29 cellular contexts compared by ENCODE assay signal in the genomic region with DNA sequence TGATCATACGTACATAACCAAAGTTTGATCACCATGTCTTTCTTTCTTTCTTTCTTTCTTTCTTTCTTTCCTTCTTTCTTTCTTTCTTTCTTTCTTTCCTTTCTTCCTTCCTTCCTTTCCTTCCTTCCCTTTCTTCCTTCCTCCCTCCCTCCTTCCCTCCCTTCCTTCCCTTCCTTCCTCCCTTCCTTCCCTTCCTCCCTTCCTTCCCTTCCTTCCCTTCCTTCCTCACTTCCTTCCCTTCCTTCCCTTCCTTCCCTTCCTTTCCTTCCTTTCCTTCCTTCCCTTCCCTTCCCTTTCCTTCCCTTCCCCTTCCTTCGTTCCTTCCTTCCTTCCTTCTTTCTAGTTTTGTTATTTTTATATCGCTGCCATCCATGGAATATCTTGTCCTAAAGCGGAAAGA.
"Had no signal": no experiment of that assay in that cellular context is flagged by ENCODE, and none has a peak within 500 bp of the region (broad histone marks: within the 10 kb centered on the region; RNA-seq: fewer than 3 reads in every experiment).

No MANE protein-coding gene starts in this region.

- H3K27ac Mint-ChIP-seq: dendritic cell treated with granulocyte-macrophage colony-stimulating factor and Interleukin-4, amounts not matched to agents 40 ng/mL and 50 ng/mL, for 4 days; effector memory CD8-positive, alpha-beta T cell; endodermal cell had no signal

- H3K27me3 ChIP-seq: colonic mucosa, esophagus muscularis mucosa, esophagus squamous epithelium, foreskin keratinocyte, gastrocnemius medialis, gastroesophageal sphincter, heart left ventricle, heart right ventricle had no signal

- H3K4me1 ChIP-seq: colonic mucosa, esophagus muscularis mucosa, esophagus squamous epithelium, gastrocnemius medialis, gastroesophageal sphincter, heart left ventricle, heart right ventricle had no signal

- H3K4me3 Mint-ChIP-seq: dendritic cell treated with granulocyte-macrophage colony-stimulating factor and Interleukin-4, amounts not matched to agents 40 ng/mL and 50 ng/mL, for 4 days; effector memory CD8-positive, alpha-beta T cell; endodermal cell had no signal

- H3K4me1 Mint-ChIP-seq: endodermal cell had no signal

- FAIRE-seq: colon, endometrium, endothelial cell of umbilical vein, frontal cortex had no signal

- H3K36me3 ChIP-seq: colonic mucosa, esophagus muscularis mucosa, esophagus squamous epithelium, gastrocnemius medialis, gastroesophageal sphincter, heart left ventricle, heart right ventricle had no signal

- ATAC-seq: effector memory CD8-positive, alpha-beta T cell; esophagus mucosa; foreskin keratinocyte; gastrocnemius medialis; gastroesophageal sphincter; heart left ventricle; heart right ventricle had no signal

- H3K4me3 ChIP-seq: colonic mucosa, coronary artery, dorsolateral prefrontal cortex, esophagus muscularis mucosa, esophagus squamous epithelium, gastrocnemius medialis, gastroesophageal sphincter, heart left ventricle, heart right ventricle had no signal

- H3K27me3 Mint-ChIP-seq: dendritic cell treated with granulocyte-macrophage colony-stimulating factor and Interleukin-4, amounts not matched to agents 40 ng/mL and 50 ng/mL, for 4 days; effector memory CD8-positive, alpha-beta T cell had no signal

- DNase-seq: colonic mucosa; cortex of kidney; dermis blood vessel endothelial cell; dorsolateral prefrontal cortex; effector CD4-positive, alpha-beta T cell; effector CD8-positive, alpha-beta T cell; effector memory CD4-positive, alpha-beta T cell; effector memory CD8-positive, alpha-beta T cell; endodermal cell; erythroblast; esophagus squamous epithelium; foreskin fibroblast; foreskin keratinocyte; foreskin melanocyte; gastrocnemius medialis; glutamatergic neuron; head of caudate nucleus; heart left ventricle; heart right ventricle had no signal

- H3K9me3 ChIP-seq: colonic mucosa, esophagus muscularis mucosa, esophagus squamous epithelium, gastrocnemius medialis, gastroesophageal sphincter, heart left ventricle, heart right ventricle had no signal

- H3K27ac ChIP-seq: colonic mucosa, coronary artery, dorsolateral prefrontal cortex, epithelial cell of prostate, esophagus muscularis mucosa, esophagus squamous epithelium, foreskin keratinocyte, gastrocnemius medialis, gastroesophageal sphincter, heart left ventricle, heart right ventricle had no signal

- H3K9me3 Mint-ChIP-seq: endodermal cell had no signal
